Comparison of ENCODE assay signal across 24 cellular contexts in the genomic region with DNA sequence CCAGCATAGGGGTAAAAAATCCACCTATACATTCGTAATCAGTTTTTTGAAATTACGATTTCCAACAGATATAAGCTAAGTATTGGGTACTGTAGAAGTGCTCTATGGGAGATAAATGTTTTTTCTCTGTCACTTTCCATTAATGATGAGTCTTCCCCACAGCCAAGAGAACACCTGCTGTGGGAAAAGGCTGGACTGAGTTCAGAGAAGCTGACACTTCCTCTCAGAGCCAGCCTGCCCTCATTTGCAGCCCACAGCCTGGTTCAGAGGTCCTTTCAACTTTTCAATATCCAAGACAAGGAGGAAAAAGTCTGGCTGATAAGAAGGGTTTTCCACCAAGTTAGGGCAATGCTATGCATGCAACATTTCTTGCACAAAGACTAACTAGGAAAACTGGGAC.
"Had no signal": no experiment of that assay in that cellular context is flagged by ENCODE, and none has a peak within 500 bp of the region (broad histone marks: within the 10 kb centered on the region; RNA-seq: fewer than 3 reads in every experiment).

No MANE protein-coding gene starts in this region.

- ATAC-seq: activated T-cell treated with anti-CD3 and anti-CD28 coated beads, Interleukin-2, amount 50 U/mL, for 72 hours; heart right ventricle; natural killer cell treated with Interleukin-12 subunit alpha and Interleukin-12 subunit beta and Interleukin-15 and Interleukin-18, amount 100 ng/mL, for 72 hours; stimulated activated naive B cell treated with anti-CD40 and anti-IgM and Interleukin-4, amounts not matched to agents 10 μg/mL and 1 μg/mL and 100 μg/mL, for 72 hours had no signal

- H3K9me3 Mint-ChIP-seq: natural killer cell treated with Interleukin-12 subunit alpha and Interleukin-12 subunit beta and Interleukin-15 and Interleukin-18, amount 100 ng/mL, for 72 hours had no signal

- H3K4me2 ChIP-seq: smooth muscle cell had no signal

- H3K9me3 ChIP-seq: colonic mucosa, prostate gland, sigmoid colon had no signal

- DNase-seq: activated CD4-positive, alpha-beta T cell treated with anti-CD3 and anti-CD28 coated beads for 4 hours; activated CD4-positive, alpha-beta T cell treated with anti-CD3 and anti-CD28 coated beads, Interleukin-2, amount 50 U/mL, for 4 hours; activated naive CD4-positive, alpha-beta T cell treated with Interleukin-2 at 50 U/mL for 16 hours; activated T-cell treated with anti-CD3 and anti-CD28 coated beads for 4 hours; activated T-cell treated with anti-CD3 and anti-CD28 coated beads, Interleukin-2, amount 50 U/mL, for 72 hours; anterior cingulate cortex; colonic mucosa; effector CD8-positive, alpha-beta T cell; esophagus squamous epithelium; foreskin melanocyte; heart right ventricle; midbrain; sigmoid colon; stimulated activated CD4-positive, alpha-beta T cell treated with anti-CD3 and anti-CD28 coated beads, Interleukin-1b, Interleukin-23, amount 100 ng/mL, for 48 hours; stimulated activated CD4-positive, alpha-beta T cell treated with anti-CD3 and anti-CD28 coated beads, Interleukin-4, amount 100 ng/mL, for 4 hours; stimulated activated naive B cell treated with anti-CD40 and anti-IgM and Interleukin-4, amounts not matched to agents 10 μg/mL and 1 μg/mL and 100 μg/mL, for 72 hours; T-helper 2 cell had no signal

- H3K4me3 Mint-ChIP-seq: activated naive CD8-positive, alpha-beta T cell; activated T-cell treated with anti-CD3 and anti-CD28 coated beads, Interleukin-2, amount 50 U/mL, for 72 hours; central memory CD8-positive, alpha-beta T cell; natural killer cell treated with Interleukin-12 subunit alpha and Interleukin-12 subunit beta and Interleukin-15 and Interleukin-18, amount 100 ng/mL, for 72 hours; stimulated activated naive B cell treated with anti-CD40 and anti-IgM and Interleukin-4, amounts not matched to agents 10 μg/mL and 1 μg/mL and 100 μg/mL, for 72 hours had no signal

- H3K4me3 ChIP-seq: colonic mucosa, esophagus squamous epithelium, heart right ventricle, prostate gland, sigmoid colon, smooth muscle cell, tibial nerve had no signal

- H3K4me1 Mint-ChIP-seq: central memory CD8-positive, alpha-beta T cell; stimulated activated naive B cell treated with anti-CD40 and anti-IgM and Interleukin-4, amounts not matched to agents 10 μg/mL and 1 μg/mL and 100 μg/mL, for 72 hours had no signal

- H3K27me3 Mint-ChIP-seq: activated naive CD8-positive, alpha-beta T cell; central memory CD8-positive, alpha-beta T cell; natural killer cell treated with Interleukin-12 subunit alpha and Interleukin-12 subunit beta and Interleukin-15 and Interleukin-18, amount 100 ng/mL, for 72 hours; stimulated activated naive B cell treated with anti-CD40 and anti-IgM and Interleukin-4, amounts not matched to agents 10 μg/mL and 1 μg/mL and 100 μg/mL, for 72 hours had no signal

- H3K27me3 ChIP-seq: colonic mucosa, esophagus squamous epithelium, heart right ventricle, sigmoid colon, tibial nerve had no signal

- H3K27ac ChIP-seq: colonic mucosa, epithelial cell of prostate, esophagus squamous epithelium, heart right ventricle, prostate gland, sigmoid colon, tibial nerve had no signal

- H3K36me3 ChIP-seq: colonic mucosa, prostate gland had no signal

- H3K4me1 ChIP-seq: colonic mucosa, esophagus squamous epithelium, heart right ventricle, prostate gland, sigmoid colon had no signal

- H3K27ac Mint-ChIP-seq: activated naive CD8-positive, alpha-beta T cell; activated T-cell treated with anti-CD3 and anti-CD28 coated beads, Interleukin-2, amount 50 U/mL, for 72 hours; natural killer cell treated with Interleukin-12 subunit alpha and Interleukin-12 subunit beta and Interleukin-15 and Interleukin-18, amount 100 ng/mL, for 72 hours; stimulated activated naive B cell treated with anti-CD40 and anti-IgM and Interleukin-4, amounts not matched to agents 10 μg/mL and 1 μg/mL and 100 μg/mL, for 72 hours had no signal
